ENCODE assay signal across 8 cellular contexts in the genomic region with DNA sequence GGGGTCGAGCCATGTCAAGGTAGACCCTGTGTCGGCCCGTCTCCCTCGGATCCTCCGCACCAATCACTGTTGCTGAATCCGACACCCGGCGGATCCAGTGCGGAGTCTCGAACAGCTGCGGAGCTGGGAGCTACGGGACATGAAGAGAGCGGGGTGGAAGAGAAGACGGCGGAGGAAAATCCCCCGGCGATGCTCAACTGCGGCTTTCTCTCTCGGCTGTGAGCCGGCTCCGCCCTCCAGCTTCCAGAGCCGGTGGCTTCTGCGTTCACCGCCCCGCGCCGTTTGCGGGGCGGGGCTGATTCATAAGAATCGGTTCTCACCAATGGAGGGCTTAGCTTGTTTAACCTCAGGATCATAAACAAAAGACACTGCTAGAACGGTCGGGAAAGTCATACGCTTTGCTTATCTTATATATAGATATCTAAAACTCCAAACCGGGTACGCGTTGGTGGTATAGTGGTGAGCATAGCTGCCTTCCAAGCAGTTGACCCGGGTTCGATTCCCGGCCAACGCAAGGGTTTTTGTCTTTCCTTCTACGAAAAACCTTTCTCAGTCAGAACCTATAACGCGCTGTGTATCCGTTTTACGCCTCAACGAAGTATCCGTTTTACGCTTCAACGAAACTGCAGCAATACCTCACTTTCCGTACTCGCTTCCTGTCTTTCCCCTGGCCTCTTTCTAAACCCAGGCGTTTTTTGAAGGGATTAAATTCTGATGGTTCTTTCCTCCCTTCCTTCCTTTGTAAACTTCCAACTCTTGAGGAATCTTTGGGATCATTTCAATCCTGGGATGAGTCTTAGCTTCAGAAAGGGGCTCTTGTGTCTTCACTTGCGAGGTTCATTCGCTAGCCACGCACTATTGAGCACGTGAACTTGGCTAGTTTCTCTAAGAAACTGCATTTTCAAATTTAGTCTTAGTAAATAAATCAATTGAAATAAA. TPM values are rescaled to one million over a fixed set of nuclear protein-coding genes. Genes with fewer than 3 reads are reported as not detected.
DNase-seq lines count a peak whose midpoint lies in the region; ATAC-seq, FAIRE-seq and TF ChIP-seq lines count a peak whose summit lies in the region.
"Not testable (repeated sequence)": the region's sequence is repeated elsewhere in the genome, so short reads cannot be mapped to it uniquely, and the experiment has no call there.

No MANE protein-coding gene starts in this region.

- not testable (repeated sequence) for TF ChIP-seq POLR2A in GM12891 (IDR thresholded peaks at IDR 0.05; ENCODE audit: low read depth, low read length)

- peaks cover 56% of the 10 kb centered on the region for H3K27me3 Mint-ChIP-seq in type B pancreatic cell

- TF ChIP-seq CTCF in left ventricle myocardium inferior (IDR thresholded peaks at IDR 0.05; ENCODE audit: borderline replicate concordance); type B pancreatic cell (conservative IDR thresholded peaks at IDR 0.05): not testable (repeated sequence)

- H3K9me3 Mint-ChIP-seq in type B pancreatic cell: not testable (repeated sequence)

- H3K4me1 Mint-ChIP-seq in type B pancreatic cell (ENCODE audit: unreplicated experiment): peaks cover 21% of the 10 kb centered on the region

- H3K36me3 ChIP-seq in left ventricle myocardium inferior: not testable (repeated sequence)

- H3K4me3 ChIP-seq in left ventricle myocardium inferior: peak overlapping the region; percentile 86

- peaks cover 20% of the 10 kb centered on the region for H3K4me1 ChIP-seq in left ventricle myocardium inferior

- peak; percentile 96 for FAIRE-seq in GM12891 (lab: Jason Lieb, UNC)

- H3K36me3 Mint-ChIP-seq in type B pancreatic cell: not testable (repeated sequence)

- peak; percentile 66 for ATAC-seq in HG02938 (IDR thresholded peaks at IDR 0.05; ENCODE audit: unreplicated experiment)

- H3K27me3 ChIP-seq in left ventricle myocardium inferior (ENCODE audit: low read depth): not testable (repeated sequence)

- H3K4me3 Mint-ChIP-seq in type B pancreatic cell: peak overlapping the region; percentile 96

- not testable (repeated sequence) for H3K9me3 ChIP-seq in left ventricle myocardium inferior (replicated peaks)

- peak overlapping the region; percentile 97 for H3K27ac Mint-ChIP-seq in type B pancreatic cell

- H3K27ac ChIP-seq in left ventricle myocardium inferior (replicated peaks): peak overlapping the region; percentile 88

- DNase-seq in GM12891 (ENCODE audit: insufficient read length, low spot score): not testable (repeated sequence)
- DNase-seq in NCI-H187 (lab: John Stamatoyannopoulos, UW): peak; percentile 88 to 97
- peak; percentile 66 to 94 (median 88) for DNase-seq in T-helper 2 cell
- peak in 53 of 56 donors; percentile 36 to 97 (median 75) for DNase-seq in amygdala (lab: John Stamatoyannopoulos, UW)
- peak; percentile 83 for DNase-seq in left ventricle myocardium inferior
- peak; percentile 93 for DNase-seq in posterior vena cava (ENCODE audit: low spot score)
- DNase-seq in type B pancreatic cell (ENCODE audit: extremely low spot score, unreplicated experiment): peak; percentile 87

- intact Hi-C loops in left ventricle myocardium inferior (cut with micrococcal nuclease); posterior vena cava (cut with DNase I): not testable (repeated sequence)

TF ChIP-seq in GM12891, 5 proteins besides CTCF, POLR2A, EP300 and RAD21:
- TF ChIP-seq SPI1 (IDR thresholded peaks at IDR 0.05; ENCODE audit: low read depth, low read length) (peak; percentile 60), PAX5 (IDR thresholded peaks at IDR 0.05; ENCODE audit: insufficient read depth, low read length, severe bottlenecking) (peak; percentile 40)

RNA-seq across cellular contexts. Expression of gene HSPA6, which starts 6.6 kb away (rescaled TPM):
- polyA plus RNA-seq in GM12891 (2012; ENCODE audit: low read depth, missing spikeins): 0.71 TPM
- total RNA-seq in left ventricle myocardium inferior: 0.58 TPM
- total RNA-seq in posterior vena cava: 1 to 10 TPM; 6.4 to 6.7 TPM
- 0.77 and 1.0 TPM in 2 replicates for total RNA-seq in type B pancreatic cell (ENCODE audit: low replicate concordance)

RNA-seq across cellular contexts. Expression of gene FCGR3A, which starts 18.7 kb away (rescaled TPM):
- not detected for polyA plus RNA-seq in GM12891 (2012; ENCODE audit: low read depth, missing spikeins)
- total RNA-seq in left ventricle myocardium inferior: 15.0 TPM
- total RNA-seq in posterior vena cava: 10 to 100 TPM; 41.0 to 64.2 TPM
- total RNA-seq in type B pancreatic cell (ENCODE audit: low replicate concordance): 0.17 TPM in 1 of 2 replicates, not detected in the other

RNA-seq across cellular contexts. Expression of gene FCGR2A, which starts 25.7 kb away (rescaled TPM):
- 6.6 TPM for polyA plus RNA-seq in GM12891 (2012; ENCODE audit: low read depth, missing spikeins)
- total RNA-seq in left ventricle myocardium inferior: 13.0 TPM
- 10 to 100 TPM; 60.8 to 93.7 TPM for total RNA-seq in posterior vena cava
- total RNA-seq in type B pancreatic cell (ENCODE audit: low replicate concordance): 0.62 and 2.1 TPM in 2 replicates

Comparison
In these comparisons a context has a peak if more than half of its experiments do, and no peak if none do; other contexts are left out.
1. RNA of gene FCGR3A, which starts 18.7 kb away (total RNA-seq): 41.0 to 64.2 TPM in posterior vena cava and 15.0 TPM in left ventricle myocardium inferior (single experiment); 0.17 TPM in type B pancreatic cell; every median in the first group is over 10 times any median in the second.